ENCODE assay signal across 8 cellular contexts in the genomic region with DNA sequence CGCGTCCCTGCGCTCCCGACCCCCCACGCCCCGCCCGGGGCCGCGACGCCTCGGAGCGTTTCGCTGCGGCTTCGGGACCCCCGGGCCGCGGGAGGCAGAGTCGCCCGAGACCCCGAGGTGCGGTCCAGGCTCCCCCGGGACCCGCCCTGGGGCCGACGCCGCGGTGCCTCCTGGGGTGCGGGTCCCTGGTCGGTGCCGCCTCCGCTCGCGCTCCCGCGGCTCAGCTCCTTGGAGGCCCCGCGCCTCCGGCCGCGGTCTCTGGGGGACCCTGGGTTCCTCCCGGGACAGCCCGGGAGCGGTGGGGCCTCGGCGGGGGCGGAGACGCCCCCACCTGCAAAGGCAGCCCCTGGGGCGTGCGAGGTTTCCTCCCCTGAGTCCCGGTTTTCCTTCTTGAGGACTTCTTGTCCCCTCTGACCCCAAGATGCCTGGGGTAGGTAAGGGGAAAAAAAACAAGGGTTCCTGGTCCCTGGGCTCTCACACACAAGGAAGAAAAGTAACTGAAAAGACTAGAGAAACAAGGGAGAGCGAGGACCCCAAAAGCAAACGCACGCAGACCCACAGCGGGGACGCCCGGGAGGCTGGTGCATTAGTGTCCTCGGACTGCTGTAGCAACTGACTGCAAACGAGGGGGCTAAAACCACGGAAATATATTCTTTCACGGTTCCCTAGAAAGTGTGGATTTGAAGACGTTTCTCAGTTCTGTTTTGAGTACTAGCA. TPM values are rescaled to one million over a fixed set of nuclear protein-coding genes. Genes with fewer than 3 reads are reported as not detected.
A peak's percentile ranks its signal among the peaks of the same experiment; 100 is the strongest.
DNase-seq lines count a peak whose midpoint lies in the region; ATAC-seq and TF ChIP-seq lines count a peak whose summit lies in the region.

No MANE protein-coding gene starts in this region.

- H3K27ac Mint-ChIP-seq in osteocyte (ENCODE audit: unreplicated experiment) = peak overlapping the region; percentile 66

- ATAC-seq in GM19324 (IDR thresholded peaks at IDR 0.05; ENCODE audit: low FRiP score, unreplicated experiment) = peak; percentile 20

- H2AFZ ChIP-seq in PC-9 = peak overlapping the region; percentile 70; the same call in 1 of the 2 replicates

- peaks cover 13% of the 10 kb centered on the region for H3K4me1 Mint-ChIP-seq in osteocyte (ENCODE audit: unreplicated experiment)

- H3K4me1 ChIP-seq in PC-9 (replicated peaks; ENCODE audit: insufficient read depth) = no peaks in the 10 kb centered on the region
- H3K4me1 ChIP-seq in esophagus muscularis mucosa = peaks cover 17 to 26% (median 17%) of the 10 kb centered on the region in 4 donors

- intact Hi-C loops in PC-9 (cut with micrococcal nuclease; ENCODE audit: unreplicated experiment) = loop anchor here (1.0 kb wide), 1 partner anchor 23 kb away; a partner anchor contains a TSS
- intact Hi-C loops in esophagus muscularis mucosa (cut with DNase I) = no loop called here

- H3K9me2 ChIP-seq in PC-9 (ENCODE audit: insufficient read depth) = no peaks in the 10 kb centered on the region

- H3K4me3 ChIP-seq in PC-9 (peak overlapping the region; percentile 78; the same call in 1 of the 2 replicates), esophagus muscularis mucosa (peak overlapping the region; percentile 88 to 95 (median 89))

- 7% methylated on average over 21 of the region's 62 CpGs for WGBS in esophagus muscularis mucosa

- no peaks in the 10 kb centered on the region for H3K9me3 ChIP-seq in PC-9 (ENCODE audit: insufficient read depth, low read depth)
- peaks cover 0 to 23% (median 11%) of the 10 kb centered on the region in 4 donors for H3K9me3 ChIP-seq in esophagus muscularis mucosa

- H3K36me3 ChIP-seq in PC-9 (ENCODE audit: low read depth) = no peaks in the 10 kb centered on the region
- H3K36me3 ChIP-seq in esophagus muscularis mucosa = peaks cover 0 to 23% (median 3%) of the 10 kb centered on the region in 4 donors

- TF ChIP-seq CTCF in 22Rv1 (IDR thresholded peaks at IDR 0.05) (no peak), PC-9 (conservative IDR thresholded peaks at IDR 0.05) (no peak), esophagus muscularis mucosa (IDR thresholded peaks at IDR 0.05) (no peak), osteocyte (IDR thresholded peaks at IDR 0.05) (no peak)

- no peak for TF ChIP-seq EP300 in esophagus muscularis mucosa (IDR thresholded peaks at IDR 0.05)

- CTCF ChIA-PET in PC-9 (lab: Charles Lee) = no interaction called here

- no peak for DNase-seq in PC-9
- DNase-seq in esophagus muscularis mucosa (ENCODE audit: extremely low spot score) = no peak
- no peak for DNase-seq in osteocyte (ENCODE audit: extremely low spot score, unreplicated experiment)
- DNase-seq in HCEC 1CT = no peak
- no peak for DNase-seq in occipital lobe (lab: John Stamatoyannopoulos, UW)
- DNase-seq in HT-29 (ENCODE audit: low spot score) = no peak

- H3K4me3 Mint-ChIP-seq in osteocyte (ENCODE audit: unreplicated experiment) = peak overlapping the region; percentile 76

- POLR2A ChIA-PET in PC-9 (lab: Charles Lee; ENCODE audit: unreplicated experiment) = interaction anchor here (0.5 to 1.0 kb wide), 2 partner anchors 109 to 462 kb away, joined by 4 to 5 read pairs; no protein-coding TSS in a partner anchor

- H3K27me3 Mint-ChIP-seq in osteocyte (ENCODE audit: unreplicated experiment) = no peaks in the 10 kb centered on the region

- H3K4me2 ChIP-seq in PC-9 = peak overlapping the region; percentile 81

- H3K79me2 ChIP-seq in PC-9 (ENCODE audit: low read depth) = no peaks in the 10 kb centered on the region

- H3K36me3 Mint-ChIP-seq in osteocyte (ENCODE audit: unreplicated experiment) = peaks cover 19% of the 10 kb centered on the region

- TF ChIP-seq POLR2A in esophagus muscularis mucosa (IDR thresholded peaks at IDR 0.05; ENCODE audit: low read depth) = no peak

- peak overlapping the region; percentile 65; the same call in 1 of the 2 replicates for H3K27ac ChIP-seq in 22Rv1
- no peak overlapping the region for H3K27ac ChIP-seq in PC-9
- peak overlapping the region; percentile 85 to 94 (median 92) for H3K27ac ChIP-seq in esophagus muscularis mucosa (replicated peaks in 1 of 4)

- peaks cover 6% of the 10 kb centered on the region for H3K9me3 Mint-ChIP-seq in osteocyte (ENCODE audit: unreplicated experiment)

- H3F3A ChIP-seq in PC-9 (ENCODE audit: insufficient read depth, low read depth) = no peaks in the 10 kb centered on the region

- no TSS peak for BruUV-seq in PC-9 (replicated peaks; lab: Mats Ljungman, UMichigan)

- no peaks in the 10 kb centered on the region for H4K20me1 ChIP-seq in PC-9 (ENCODE audit: insufficient read depth)

- H3K27me3 ChIP-seq in PC-9 (ENCODE audit: insufficient read depth, low read depth) (no peaks in the 10 kb centered on the region), esophagus muscularis mucosa (no peaks in the 10 kb centered on the region)

RNA-seq across cellular contexts. Expression of a gene that starts 0.7 kb away (rescaled TPM):
- total RNA-seq in PC-9 (2021) (1.2 and 2.2 TPM in 2 replicates), esophagus muscularis mucosa (1 to 10 TPM; 3.0 to 7.5 (median 5.3) TPM), osteocyte (5.9 and 10.6 TPM in 2 replicates), occipital lobe (20.3 TPM)
- total RNA-seq in HT-29 (2014; rRNA removed; shearing (Covaris generic)) = 0.65 and 1.3 TPM in 2 replicates

RNA-seq across cellular contexts. Expression of a gene that starts 22.3 kb away (rescaled TPM):
- total RNA-seq in PC-9 (2021) = 3.3 and 5.6 TPM in 2 replicates
- 1 to 10 TPM; 2.9 to 7.1 (median 4.6) TPM for total RNA-seq in esophagus muscularis mucosa
- 7.1 and 7.4 TPM in 2 replicates for total RNA-seq in osteocyte
- total RNA-seq in occipital lobe = 17.5 TPM
- 1.2 TPM in 2 replicates for total RNA-seq in HT-29 (2014; rRNA removed; shearing (Covaris generic))

RNA-seq across cellular contexts. Expression of a gene that starts 25.1 kb away (rescaled TPM):
- total RNA-seq in PC-9 (2021) (not detected in 2 replicates), esophagus muscularis mucosa (under 1 TPM in 1 of 4 donors, not detected in 3; 0.42 TPM), osteocyte (not detected in 2 replicates), occipital lobe (0.16 TPM)
- total RNA-seq in HT-29 (2014; rRNA removed; shearing (Covaris generic)) = 0.03 and 0.23 TPM in 2 replicates

RNA-seq across cellular contexts. Expression of a gene that starts 56.7 kb away (rescaled TPM):
- 83.2 and 85.8 TPM in 2 replicates for total RNA-seq in PC-9 (2021)
- 10 to 100 TPM; 22.8 to 65.3 (median 42.4) TPM for total RNA-seq in esophagus muscularis mucosa
- 43.4 and 45.2 TPM in 2 replicates for total RNA-seq in osteocyte
- 40.4 TPM for total RNA-seq in occipital lobe
- 271 and 308 TPM in 2 replicates for total RNA-seq in HT-29 (2014; rRNA removed; shearing (Covaris generic))

RNA-seq across cellular contexts. Expression of a gene that starts 58.7 kb away (rescaled TPM):
- 2.6 TPM in 2 replicates for total RNA-seq in PC-9 (2021)
- 1 to 10 TPM; 2.2 to 3.6 (median 2.3) TPM for total RNA-seq in esophagus muscularis mucosa
- 3.6 and 4.0 TPM in 2 replicates for total RNA-seq in osteocyte
- 5.0 TPM for total RNA-seq in occipital lobe
- 5.6 and 5.7 TPM in 2 replicates for total RNA-seq in HT-29 (2014; rRNA removed; shearing (Covaris generic))
